Comparison of ENCODE assay signal across 8 cellular contexts in genomic region chr11:85663781-85664560, GRCh38. TPM values are rescaled to one million over a fixed set of nuclear protein-coding genes. Genes with fewer than 3 reads are reported as not detected.
DNase-seq lines count a peak whose midpoint lies in the region; ATAC-seq and TF ChIP-seq lines count a peak whose summit lies in the region.

No MANE protein-coding gene starts in this region.

- peaks cover 0 to 38% (median 9%) of the 10 kb centered on the region in 4 donors for H3K4me1 ChIP-seq in right lobe of liver

- peak overlapping the region; percentile 97 for H3K4me3 Mint-ChIP-seq in activated CD4-positive, alpha-beta T cell treated with anti-CD3 and anti-CD28 coated beads, Interleukin-2, amount 10 ng/mL, durations not matched to agents 24 days and 14 days

- peaks cover 0 to 22% (median 4%) of the 10 kb centered on the region in 4 donors for H3K36me3 ChIP-seq in right lobe of liver

- intact Hi-C loops in activated CD4-positive, alpha-beta T cell treated with anti-CD3 and anti-CD28 coated beads, Interleukin-2, amount 10 ng/mL, durations not matched to agents 24 days and 14 days (cut with micrococcal nuclease): loop anchor here (1.0 to 10.0 kb wide), 7 partner anchors 16 to 631 kb away; partner anchors contain the start of genes EED, PICALM and TMEM126B
- intact Hi-C loops in right lobe of liver (cut with DNase I): no loop called here

- DNase-seq in AML-193 (lab: John Stamatoyannopoulos, UW) (peak; percentile 64 to 68), NCI-H2227 treated with DMSO at 0.1 percent for 48 hours (lab: John Stamatoyannopoulos, UW) (peak; percentile 36), coronary artery (ENCODE audit: low spot score) (peak; percentile 88), right lobe of liver (peak; percentile 81 to 87 (median 85))
- peak; percentile 97 for DNase-seq in activated CD4-positive, alpha-beta T cell treated with anti-CD3 and anti-CD28 coated beads, Interleukin-2, amount 10 ng/mL, durations not matched to agents 24 days and 14 days
- peak; percentile 79 to 84 for DNase-seq in stimulated activated CD4-positive, alpha-beta T cell treated with anti-CD3 and anti-CD28 coated beads, Interleukin-4, amount 100 ng/mL, for 48 hours (ENCODE audit: low read depth in 2 of 2)

- peaks cover 2% of the 10 kb centered on the region for H3K27me3 Mint-ChIP-seq in activated CD4-positive, alpha-beta T cell treated with anti-CD3 and anti-CD28 coated beads, Interleukin-2, amount 10 ng/mL, durations not matched to agents 24 days and 14 days

- ATAC-seq in GM18870 (IDR thresholded peaks at IDR 0.05; ENCODE audit: unreplicated experiment) (peak; percentile 62), HG03097 (IDR thresholded peaks at IDR 0.05; ENCODE audit: low FRiP score, unreplicated experiment) (peak; percentile 64), right lobe of liver (peak; percentile 76 to 79 (median 77))

- H3K4me1 Mint-ChIP-seq in activated CD4-positive, alpha-beta T cell treated with anti-CD3 and anti-CD28 coated beads, Interleukin-2, amount 10 ng/mL, durations not matched to agents 24 days and 14 days: peaks cover 33% of the 10 kb centered on the region

- peaks cover 49% of the 10 kb centered on the region for H3K36me3 Mint-ChIP-seq in activated CD4-positive, alpha-beta T cell treated with anti-CD3 and anti-CD28 coated beads, Interleukin-2, amount 10 ng/mL, durations not matched to agents 24 days and 14 days (ENCODE audit: low read depth)

- under 1% methylated on average over 43 of the region's 70 CpGs for WGBS in right lobe of liver (ENCODE audit: insufficient coverage, low coverage, low lambda C conversion rate, missing lambda C conversion rate)

- H3K4me3 ChIP-seq in coronary artery (peak overlapping the region; percentile 77), right lobe of liver (peak overlapping the region; percentile 88 to 92 (median 89))

- TF ChIP-seq POLR2A in right lobe of liver (IDR thresholded peaks at IDR 0.05): no peak

- H3K27ac ChIP-seq in coronary artery (peak overlapping the region; percentile 87 to 94), right lobe of liver (peak overlapping the region; percentile 89 to 98 (median 94))

- no peaks in the 10 kb centered on the region for H3K9me3 ChIP-seq in right lobe of liver

- H3K9me3 Mint-ChIP-seq in activated CD4-positive, alpha-beta T cell treated with anti-CD3 and anti-CD28 coated beads, Interleukin-2, amount 10 ng/mL, durations not matched to agents 24 days and 14 days: no peaks in the 10 kb centered on the region

- H3K27ac Mint-ChIP-seq in activated CD4-positive, alpha-beta T cell treated with anti-CD3 and anti-CD28 coated beads, Interleukin-2, amount 10 ng/mL, durations not matched to agents 24 days and 14 days: peak overlapping the region; percentile 99

- TF ChIP-seq CTCF in coronary artery (IDR thresholded peaks at IDR 0.05): peak; percentile 46
- peak; percentile 47 to 59 (median 54) for TF ChIP-seq CTCF in right lobe of liver (IDR thresholded peaks at IDR 0.05)

- H3K27me3 ChIP-seq in right lobe of liver: no peaks in the 10 kb centered on the region

RNA-seq across cellular contexts. Expression of gene CREBZF, which starts 1.0 kb away (rescaled TPM):
- 50.9 and 54.5 TPM in 2 replicates for total RNA-seq in activated CD4-positive, alpha-beta T cell treated with anti-CD3 and anti-CD28 coated beads, Interleukin-2, amount 10 ng/mL, durations not matched to agents 24 days and 14 days
- total RNA-seq in right lobe of liver: 10 to 100 TPM; 14.1 to 23.0 (median 18.0) TPM

RNA-seq across cellular contexts. Expression of gene TMEM126A, which starts 16.2 kb away (rescaled TPM):
- total RNA-seq in activated CD4-positive, alpha-beta T cell treated with anti-CD3 and anti-CD28 coated beads, Interleukin-2, amount 10 ng/mL, durations not matched to agents 24 days and 14 days: 52.1 and 52.5 TPM in 2 replicates
- total RNA-seq in right lobe of liver: 10 to 100 TPM; 13.4 to 22.9 (median 17.7) TPM

RNA-seq across cellular contexts. Expression of gene CCDC89, which starts 22.0 kb away (rescaled TPM):
- total RNA-seq in activated CD4-positive, alpha-beta T cell treated with anti-CD3 and anti-CD28 coated beads, Interleukin-2, amount 10 ng/mL, durations not matched to agents 24 days and 14 days: 0.14 TPM in 1 of 2 replicates, not detected in the other
- under 1 TPM in 1 of 6 experiments, not detected in 5; 0.20 TPM for total RNA-seq in right lobe of liver

RNA-seq across cellular contexts. Expression of gene TMEM126B, which starts 35.6 kb away (rescaled TPM):
- 52.2 and 54.4 TPM in 2 replicates for total RNA-seq in activated CD4-positive, alpha-beta T cell treated with anti-CD3 and anti-CD28 coated beads, Interleukin-2, amount 10 ng/mL, durations not matched to agents 24 days and 14 days
- 10 to 100 TPM; 14.3 to 28.5 (median 22.3) TPM for total RNA-seq in right lobe of liver

RNA-seq across cellular contexts. Expression of gene DLG2, which starts 36.8 kb away (rescaled TPM):
- total RNA-seq in activated CD4-positive, alpha-beta T cell treated with anti-CD3 and anti-CD28 coated beads, Interleukin-2, amount 10 ng/mL, durations not matched to agents 24 days and 14 days: 0.99 and 1.0 TPM in 2 replicates
- 1 to 10 TPM; 1.2 to 6.4 (median 2.5) TPM for total RNA-seq in right lobe of liver

Comparison
In these comparisons a context has a peak if more than half of its experiments do, and no peak if none do; other contexts are left out.
1. Peak in every context shown above with its lines: DNase-seq, ATAC-seq, H3K4me3 ChIP-seq and H3K27ac ChIP-seq.
2. DNase-seq: peak in every context shown above with its lines; median percentile 97 in activated CD4-positive, alpha-beta T cell treated with anti-CD3 and anti-CD28 coated beads, Interleukin-2, amount 10 ng/mL, durations not matched to agents 24 days and 14 days; 88 in coronary artery; 85 in right lobe of liver; 82 in stimulated activated CD4-positive, alpha-beta T cell treated with anti-CD3 and anti-CD28 coated beads, Interleukin-4, amount 100 ng/mL, for 48 hours; 66 in AML-193; 36 in NCI-H2227 treated with DMSO at 0.1 percent for 48 hours.